Comparison of ENCODE assay signal across 11 cellular contexts in genomic region chr9:110116543-110116885, GRCh38.
DNase-seq lines count a peak whose midpoint lies in the region; ATAC-seq and TF ChIP-seq lines count a peak whose summit lies in the region.
"Had no signal": no experiment of that assay in that cellular context is flagged by ENCODE, and none has a peak within 500 bp of the region (broad histone marks: within the 10 kb centered on the region; RNA-seq: fewer than 3 reads in every experiment).

No MANE protein-coding gene starts in this region.

- H3K9me3 ChIP-seq in ovary (no peaks in the 10 kb centered on the region), OCI-LY7 (ENCODE audit: low read length) (no peaks in the 10 kb centered on the region)
- no peaks in the 10 kb centered on the region for H3K9me3 ChIP-seq in CD8-positive, alpha-beta T cell (ENCODE audit: low read length)

- POLR2A ChIA-PET in OCI-LY7 (lab: Charles Lee): interaction anchor here (0.5 to 3.3 kb wide), 4 partner anchors 8 to 36 kb away, joined by 3 to 16 read pairs (median 4); no protein-coding TSS in a partner anchor
- POLR2A ChIA-PET in CD8-positive, alpha-beta T cell (lab: Charles Lee): no interaction called here

- H3K36me3 Mint-ChIP-seq in CD8-positive, alpha-beta T cell: no peaks in the 10 kb centered on the region

- no peaks in the 10 kb centered on the region for H3K9me3 Mint-ChIP-seq in CD8-positive, alpha-beta T cell
- H3K9me3 Mint-ChIP-seq: T-cell had no signal

- H3K4me1 Mint-ChIP-seq in CD8-positive, alpha-beta T cell (ENCODE audit: low read depth): no peaks in the 10 kb centered on the region
- H3K4me1 Mint-ChIP-seq: T-cell had no signal

- no peak overlapping the region for H3K4me2 ChIP-seq in OCI-LY7 (ENCODE audit: low read length)

- intact Hi-C loops in ovary (cut with DNase I) (no loop called here), OCI-LY7 (cut with micrococcal nuclease; ENCODE audit: unreplicated experiment) (no loop called here)
- intact Hi-C loops in CD8-positive, alpha-beta T cell (cut with DNase I, micrococcal nuclease): no loop called here

- no peak overlapping the region for H3K4me3 Mint-ChIP-seq in CD8-positive, alpha-beta T cell
- H3K4me3 Mint-ChIP-seq: T-cell had no signal

- H3K9me2 ChIP-seq in OCI-LY7 (ENCODE audit: insufficient read depth, low read length): no peaks in the 10 kb centered on the region

- H3K4me3 ChIP-seq in ovary (no peak overlapping the region), OCI-LY7 (ENCODE audit: low read depth, low read length, poor library complexity, severe bottlenecking) (no peak overlapping the region)
- H3K4me3 ChIP-seq in CD8-positive, alpha-beta T cell (ENCODE audit: low read depth, low read length): no peak overlapping the region

- peak; percentile 74 for TF ChIP-seq EP300 in ovary (IDR thresholded peaks at IDR 0.05)

- TF ChIP-seq CTCF in ovary (IDR thresholded peaks at IDR 0.05) (no peak), OCI-LY7 (conservative IDR thresholded peaks at IDR 0.05; ENCODE audit: low read length) (no peak)
- no peak for TF ChIP-seq CTCF in CD8-positive, alpha-beta T cell (IDR thresholded peaks at IDR 0.05)

- H3K4me1 ChIP-seq in ovary (ENCODE audit: insufficient read depth): peaks cover 6% of the 10 kb centered on the region
- peaks cover 62% of the 10 kb centered on the region for H3K4me1 ChIP-seq in OCI-LY7 (ENCODE audit: insufficient read depth, low read length, poor library complexity, severe bottlenecking)
- H3K4me1 ChIP-seq in CD8-positive, alpha-beta T cell (ENCODE audit: insufficient read depth, low read length): no peaks in the 10 kb centered on the region

- no peaks in the 10 kb centered on the region for H3K27me3 Mint-ChIP-seq in CD8-positive, alpha-beta T cell (ENCODE audit: low read depth)
- H3K27me3 Mint-ChIP-seq: T-cell had no signal

- WGBS in ovary, 3 donors: 52 to 76% (median 54%) methylated on average over 3 of the region's 3 CpGs

- H3K27me3 ChIP-seq in ovary: no peaks in the 10 kb centered on the region
- H3K27me3 ChIP-seq in CD8-positive, alpha-beta T cell (ENCODE audit: insufficient read depth, low read length): no peaks in the 10 kb centered on the region

- ATAC-seq in HG03460 (IDR thresholded peaks at IDR 0.05; ENCODE audit: unreplicated experiment): no peak
- no peak for ATAC-seq in CD8-positive, alpha-beta T cell
- ATAC-seq in stimulated activated naive CD8-positive, alpha-beta T cell treated with anti-CD3 and anti-CD28 coated beads, Interleukin-15, Interleukin-2, amounts not matched to agents 100 U/mL and 50 U/mL, for 24 hours: no peak
- ATAC-seq: T-cell had no signal

- no peaks in the 10 kb centered on the region for H4K20me1 ChIP-seq in OCI-LY7 (ENCODE audit: insufficient read depth, low read length)

- H3K27ac Mint-ChIP-seq in CD8-positive, alpha-beta T cell: no peak overlapping the region
- H3K27ac Mint-ChIP-seq: T-cell had no signal

- CTCF ChIA-PET in OCI-LY7 (lab: Charles Lee; ENCODE audit: unreplicated experiment): interaction anchor here (2.3 kb wide), 1 partner anchor 26 kb away, joined by 7 read pairs; no protein-coding TSS in a partner anchor
- CTCF ChIA-PET in CD8-positive, alpha-beta T cell (lab: Charles Lee): interaction anchor here (1.5 kb wide), 1 partner anchor 213 kb away, joined by 3 read pairs; no protein-coding TSS in a partner anchor

- DNase-seq in EH (ENCODE audit: low read depth): peak; percentile 97
- DNase-seq in NCI-H460 (ENCODE audit: extremely low read depth, low read depth): peak; percentile 57
- DNase-seq in fibroblast of peridontal ligament (ENCODE audit: extremely low read depth): peak; percentile 96
- DNase-seq in ovary: no peak
- no peak for DNase-seq in OCI-LY7 (ENCODE audit: low spot score)
- DNase-seq in CD8-positive, alpha-beta T cell: no peak
- DNase-seq in stimulated activated naive CD8-positive, alpha-beta T cell treated with anti-CD3 and anti-CD28 coated beads, Interleukin-15, Interleukin-2, amounts not matched to agents 100 U/mL and 50 U/mL, for 24 hours: no peak
- DNase-seq: caudate nucleus, posterior cingulate gyrus, T-cell had no signal

- peaks cover 83% of the 10 kb centered on the region for H3K79me2 ChIP-seq in OCI-LY7 (ENCODE audit: insufficient read depth, low read depth, low read length)

- no peak overlapping the region for H2AFZ ChIP-seq in OCI-LY7 (ENCODE audit: low read length)

- no TSS peak for BruUV-seq in OCI-LY7 (replicated peaks; lab: Mats Ljungman, UMichigan)

- H3K27ac ChIP-seq in ovary (no peak overlapping the region), OCI-LY7 (ENCODE audit: low read depth, low read length, poor library complexity, severe bottlenecking) (no peak overlapping the region)
- H3K27ac ChIP-seq in CD8-positive, alpha-beta T cell (ENCODE audit: low read depth, low read length): no peak overlapping the region

- TF ChIP-seq POLR2A in ovary (IDR thresholded peaks at IDR 0.05): no peak

- no peaks in the 10 kb centered on the region for H3K36me3 ChIP-seq in ovary
- peaks cover 33% of the 10 kb centered on the region for H3K36me3 ChIP-seq in OCI-LY7 (ENCODE audit: insufficient read depth, low read length)
- no peaks in the 10 kb centered on the region for H3K36me3 ChIP-seq in CD8-positive, alpha-beta T cell (ENCODE audit: insufficient read depth, low read length)

Comparison
In these comparisons a context has a peak if more than half of its experiments do, and no peak if none do; other contexts are left out.
1. DNase-seq: peak in EH (single experiment), NCI-H460 (single experiment) and fibroblast of peridontal ligament (single experiment); none in ovary (0 of 5), OCI-LY7 (single experiment), CD8-positive, alpha-beta T cell (0 of 7) and stimulated activated naive CD8-positive, alpha-beta T cell treated with anti-CD3 and anti-CD28 coated beads, Interleukin-15, Interleukin-2, amounts not matched to agents 100 U/mL and 50 U/mL, for 24 hours (single experiment).